ENCODE assay signal across 8 cellular contexts in the genomic region with DNA sequence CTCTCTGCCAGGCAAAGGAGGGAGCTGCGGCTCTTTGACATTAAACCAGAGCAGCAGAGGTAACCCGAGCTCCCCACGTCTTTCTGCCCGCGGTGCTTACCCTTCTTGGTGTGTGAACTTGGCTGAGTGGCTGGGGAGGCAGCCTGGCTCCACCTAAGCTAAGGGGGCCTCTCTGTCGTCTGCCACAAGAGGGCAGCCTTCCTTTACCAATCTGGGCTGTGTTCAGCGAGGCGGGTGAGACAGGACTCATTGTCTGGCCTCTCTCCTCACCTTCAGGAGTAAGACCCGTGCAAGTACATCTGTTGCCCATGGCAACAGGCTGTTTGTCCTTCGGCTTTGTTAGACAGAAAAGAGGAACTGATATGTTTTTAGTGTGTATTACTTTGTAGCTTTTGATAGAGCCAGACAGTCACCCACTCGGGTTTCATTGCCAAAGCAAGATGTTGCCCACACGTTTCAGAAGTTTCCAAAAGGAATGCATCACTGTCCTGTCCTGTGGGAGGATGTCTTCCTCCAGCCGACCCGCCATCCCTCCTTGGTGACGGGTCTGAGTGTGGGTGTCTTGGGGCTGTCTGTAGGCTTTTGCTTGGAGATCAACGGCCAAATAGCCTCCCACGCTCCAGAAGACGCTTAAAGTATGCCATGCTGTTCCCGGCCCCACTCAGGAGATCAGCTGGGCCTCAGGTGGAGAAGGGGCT.
A peak's percentile ranks its signal among the peaks of the same experiment; 100 is the strongest.
DNase-seq lines count a peak whose midpoint lies in the region; ATAC-seq lines count a peak whose summit lies in the region.

No MANE protein-coding gene starts in this region.

- DNase-seq in AG08395 (ENCODE audit: low spot score): peak; percentile 92
- peak; percentile 76 for DNase-seq in NCI-H2171 treated with DMSO at 0.1 percent for 48 hours (lab: John Stamatoyannopoulos, UW)
- peak; percentile 60 to 71 (median 66) for DNase-seq in activated CD4-positive, CD25-positive, alpha-beta regulatory T cell (lab: John Stamatoyannopoulos, UW)
- DNase-seq in central memory CD4-positive, alpha-beta T cell: peak; percentile 78
- DNase-seq in kidney tubule cell (ENCODE audit: low spot score): peak; percentile 83
- DNase-seq in stimulated activated CD4-positive, alpha-beta T cell treated with anti-CD3 and anti-CD28 coated beads, Interleukin-4, amount 100 ng/mL, for 24 hours: peak; percentile 89

- ATAC-seq in GM18517 (IDR thresholded peaks at IDR 0.05; ENCODE audit: unreplicated experiment) (peak; percentile 75), HG03039 (IDR thresholded peaks at IDR 0.05; ENCODE audit: unreplicated experiment) (peak; percentile 57)

Comparison
In these comparisons a context has a peak if more than half of its experiments do, and no peak if none do; other contexts are left out.
1. Peak in every context shown above with its lines: DNase-seq and ATAC-seq.